ENCODE assay signal across 8 cellular contexts in genomic region chr1:206766251-206766856, GRCh38. TPM values are rescaled to one million over a fixed set of nuclear protein-coding genes. Genes with fewer than 3 reads are reported as not detected.
DNase-seq lines count a peak whose midpoint lies in the region; ATAC-seq and TF ChIP-seq lines count a peak whose summit lies in the region.

No MANE protein-coding gene starts in this region.

- H3K9me3 Mint-ChIP-seq in type B pancreatic cell, result no peaks in the 10 kb centered on the region

- no peak overlapping the region for H3K4me3 Mint-ChIP-seq in type B pancreatic cell

- H3K27ac Mint-ChIP-seq in type B pancreatic cell, result no peak overlapping the region

- H3K36me3 Mint-ChIP-seq in type B pancreatic cell, result no peaks in the 10 kb centered on the region

- ATAC-seq in GM21423 (IDR thresholded peaks at IDR 0.05; ENCODE audit: unreplicated experiment), result peak; percentile 46

- peak; percentile 89 for DNase-seq in CD1c-positive myeloid dendritic cell (ENCODE audit: extremely low spot score)
- peak; percentile 42 for DNase-seq in KG1 (lab: John Stamatoyannopoulos, UW)
- DNase-seq in activated CD4-positive, alpha-beta T cell treated with anti-CD3 and anti-CD28 coated beads, Interleukin-2, amount 50 U/mL, for 4 hours, result peak; percentile 64 to 67
- DNase-seq in erythroblast (lab: John Stamatoyannopoulos, UW), result peak; percentile 13 to 20
- peak; percentile 39 for DNase-seq in retinal pigment epithelial cell (ENCODE audit: low read depth)
- DNase-seq in iPS-NIHi11 (ENCODE audit: low spot score), result no peak
- no peak for DNase-seq in type B pancreatic cell (ENCODE audit: extremely low spot score, unreplicated experiment)

- peaks cover 14% of the 10 kb centered on the region for H3K27me3 Mint-ChIP-seq in type B pancreatic cell

- no peak for TF ChIP-seq POLR2A in erythroblast (IDR thresholded peaks at IDR 0.05; ENCODE audit: low read length)

- no peak overlapping the region for H3K4me3 ChIP-seq in retinal pigment epithelial cell (ENCODE audit: low read length)

- peaks cover 11% of the 10 kb centered on the region for H3K4me1 Mint-ChIP-seq in type B pancreatic cell (ENCODE audit: unreplicated experiment)

- TF ChIP-seq CTCF in retinal pigment epithelial cell (conservative IDR thresholded peaks at IDR 0.05; ENCODE audit: low read depth, low read length) (no peak), type B pancreatic cell (conservative IDR thresholded peaks at IDR 0.05) (no peak)

RNA-seq across cellular contexts. Expression of gene IL19, which starts 4.2 kb away (rescaled TPM):
- total RNA-seq in type B pancreatic cell (ENCODE audit: low replicate concordance), result not detected in 2 replicates

RNA-seq across cellular contexts. Expression of gene IL10, which starts 5.9 kb away (rescaled TPM):
- not detected in 2 replicates for total RNA-seq in type B pancreatic cell (ENCODE audit: low replicate concordance)

Comparison
In these comparisons a context has a peak if more than half of its experiments do, and no peak if none do; other contexts are left out.
1. DNase-seq: peak in CD1c-positive myeloid dendritic cell (single experiment), KG1 (single experiment), activated CD4-positive, alpha-beta T cell treated with anti-CD3 and anti-CD28 coated beads, Interleukin-2, amount 50 U/mL, for 4 hours (2 of 2), erythroblast (2 of 2) and retinal pigment epithelial cell (single experiment); none in iPS-NIHi11 (single experiment) and type B pancreatic cell (single experiment).